ENCODE assay signal across 1 cellular context in genomic region chr10:63829573-63830149, GRCh38.
TF ChIP-seq lines count a peak whose summit lies in the region.

No MANE protein-coding gene starts in this region.

TF ChIP-seq in GM23338, 12 proteins besides CTCF, POLR2A, EP300 and RAD21 (continued from another document):
- no peak for TF ChIP-seq EZH2phosphoT487 (IDR thresholded peaks at IDR 0.05; ENCODE audit: unreplicated experiment)
